9 cellular contexts compared by ENCODE assay signal in the genomic region with DNA sequence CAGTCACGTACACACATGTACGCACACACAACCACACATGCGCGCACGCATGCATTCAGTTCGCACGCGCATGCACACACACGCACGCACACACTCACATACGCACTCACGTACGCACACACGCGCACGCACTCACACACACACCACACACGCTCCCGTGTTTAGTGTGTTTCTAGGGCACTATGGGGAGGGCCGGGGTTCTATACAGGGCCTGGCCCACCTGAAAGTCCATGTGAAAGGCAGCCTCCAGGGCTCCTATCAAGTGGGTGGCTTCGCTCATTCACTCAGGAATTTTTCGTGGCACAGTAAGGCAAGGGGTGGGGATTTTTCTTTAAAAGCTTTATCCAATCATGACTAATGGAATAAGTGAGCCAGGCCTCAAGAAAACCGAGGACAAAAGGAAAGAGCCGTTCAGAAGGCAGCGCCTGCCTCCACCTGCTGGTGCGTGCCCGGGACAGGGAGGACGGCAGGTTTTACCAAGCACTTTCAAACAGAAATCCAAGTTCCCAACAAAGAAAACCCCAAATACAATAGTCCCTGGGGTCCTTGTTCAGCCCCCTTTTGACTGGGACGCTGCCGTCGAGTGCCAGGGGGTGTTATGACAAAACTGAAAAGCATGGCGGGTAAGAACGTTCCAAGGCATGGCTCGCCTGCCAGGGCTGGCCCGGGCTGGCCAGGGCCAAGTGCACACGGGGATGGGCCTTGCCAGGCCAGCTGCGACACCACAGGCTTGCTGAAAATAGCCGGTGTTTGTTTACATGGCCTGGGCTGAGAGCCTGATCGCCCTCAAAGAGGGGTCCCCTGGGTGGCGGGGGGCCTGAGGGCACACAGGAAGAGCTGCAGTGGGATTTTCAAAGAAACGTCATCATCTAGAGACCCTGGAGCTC.
A peak's percentile ranks its signal among the peaks of the same experiment; 100 is the strongest.
DNase-seq lines count a peak whose midpoint lies in the region; ATAC-seq and TF ChIP-seq lines count a peak whose summit lies in the region.
"Had no signal": no experiment of that assay in that cellular context is flagged by ENCODE, and none has a peak within 500 bp of the region (broad histone marks: within the 10 kb centered on the region; RNA-seq: fewer than 3 reads in every experiment).

No MANE protein-coding gene starts in this region.

- H3K27me3 ChIP-seq in AG04450 (ENCODE audit: control insufficient read depth, insufficient read depth, low read length) (no peaks in the 10 kb centered on the region), endodermal cell (ENCODE audit: control insufficient read depth, insufficient read depth, low read length, poor library complexity, severe bottlenecking) (no peaks in the 10 kb centered on the region), muscle layer of duodenum (ENCODE audit: low read depth, low read length) (no peaks in the 10 kb centered on the region)

- H3K9ac ChIP-seq in endodermal cell (ENCODE audit: extremely low read depth, low read length, poor library complexity, severe bottlenecking): no peak overlapping the region

- no peak for ATAC-seq in HG02610 (IDR thresholded peaks at IDR 0.05; ENCODE audit: unreplicated experiment)

- H3K4me3 Mint-ChIP-seq in IgD-negative memory B cell (peak overlapping the region in 1 of 4 donors; percentile 74), endodermal cell (no peak overlapping the region)

- no peak overlapping the region for H3K4me3 ChIP-seq in AG04450 (ENCODE audit: low read depth, low read length)
- no peak overlapping the region for H3K4me3 ChIP-seq in endodermal cell (ENCODE audit: low read length)
- no peak overlapping the region for H3K4me3 ChIP-seq in muscle layer of duodenum (ENCODE audit: low read depth in 1 of 2, low read length in 2 of 2)

- 88 to 89% methylated on average over 29 to 40 of the region's 40 CpGs for WGBS in endodermal cell (ENCODE audit: insufficient coverage in 1 of 2, insufficient read length in 1 of 2), 2 experiments

- TF ChIP-seq CTCF in AG04450 (IDR thresholded peaks at IDR 0.05; ENCODE audit: low read depth, low read length): 0 out of 2 replicates have a peak, but pooled peaks have one; percentile 3
- TF ChIP-seq CTCF in endodermal cell (conservative IDR thresholded peaks at IDR 0.05): peak; percentile 31

- H3K4me1 Mint-ChIP-seq in IgD-negative memory B cell (peaks cover 43 to 69% (median 45%) of the 10 kb centered on the region in 3 donors), endodermal cell (peaks cover 52% of the 10 kb centered on the region)

- H3K36me3 Mint-ChIP-seq in IgD-negative memory B cell (peaks cover 4% of the 10 kb centered on the region), endodermal cell (ENCODE audit: low read depth) (no peaks in the 10 kb centered on the region)

- no peak for DNase-seq in AG04450 (ENCODE audit: low read depth, low spot score)
- peak; percentile 61 for DNase-seq in endodermal cell
- DNase-seq in SK-N-DZ (ENCODE audit: low spot score): no peak
- no peak for DNase-seq in hepatic stellate cell (ENCODE audit: low spot score)
- no peak for DNase-seq in COLO829 (ENCODE audit: low spot score)
- DNase-seq: NCI-H524 had no signal

- H3K4me1 ChIP-seq in endodermal cell (ENCODE audit: control insufficient read depth, insufficient read depth, low read length) (peaks cover 11% of the 10 kb centered on the region), muscle layer of duodenum (ENCODE audit: control insufficient read depth in 1 of 2, insufficient read depth in 2 of 2, low read length in 2 of 2) (peaks cover 30 to 86% of the 10 kb centered on the region in 2 donors)

- no peaks in the 10 kb centered on the region; the same call in 1 of the 2 replicates for H3K9me3 ChIP-seq in AG04450 (ENCODE audit: control insufficient read depth, insufficient read depth, low read length)
- no peaks in the 10 kb centered on the region for H3K9me3 ChIP-seq in endodermal cell (ENCODE audit: control insufficient read depth, low read length)
- H3K9me3 ChIP-seq in muscle layer of duodenum (ENCODE audit: control insufficient read depth in 1 of 2, low read length in 2 of 2): no peaks in the 10 kb centered on the region

- peak overlapping the region in 2 of 3 donors; percentile 40 to 82 for H3K27ac Mint-ChIP-seq in IgD-negative memory B cell
- peak overlapping the region; percentile 83 for H3K27ac Mint-ChIP-seq in endodermal cell

- CTCF ChIA-PET in AG04450 (lab: Charles Lee): no interaction called here

- peaks cover 28% of the 10 kb centered on the region for H3K27me3 Mint-ChIP-seq in IgD-negative memory B cell
- no peaks in the 10 kb centered on the region for H3K27me3 Mint-ChIP-seq in endodermal cell (ENCODE audit: insufficient read depth)

- no peaks in the 10 kb centered on the region for H3K36me3 ChIP-seq in endodermal cell (ENCODE audit: control insufficient read depth, insufficient read depth, low read length)
- no peaks in the 10 kb centered on the region for H3K36me3 ChIP-seq in muscle layer of duodenum (ENCODE audit: control insufficient read depth in 1 of 2, insufficient read depth in 2 of 2, low read length in 2 of 2)

- H3K9me3 Mint-ChIP-seq in IgD-negative memory B cell: no peaks in the 10 kb centered on the region
- H3K9me3 Mint-ChIP-seq in endodermal cell: no peaks in the 10 kb centered on the region

- H3K27ac ChIP-seq in AG04450 (ENCODE audit: low read depth, low read length) (peak overlapping the region; percentile 21), endodermal cell (ENCODE audit: low read depth, low read length) (peak overlapping the region; percentile 96), muscle layer of duodenum (ENCODE audit: low read length) (peak overlapping the region; percentile 49)

- POLR2A ChIA-PET in AG04450 (lab: Yijun Ruan, JAX): no interaction called here

Comparison
In these comparisons a context has a peak if more than half of its experiments do, and no peak if none do; other contexts are left out.
1. H3K27ac ChIP-seq: peak in every context shown above with its lines; median percentile 96 in endodermal cell; 49 in muscle layer of duodenum; 21 in AG04450.